Comparison of ENCODE assay signal across 18 cellular contexts in the genomic region with DNA sequence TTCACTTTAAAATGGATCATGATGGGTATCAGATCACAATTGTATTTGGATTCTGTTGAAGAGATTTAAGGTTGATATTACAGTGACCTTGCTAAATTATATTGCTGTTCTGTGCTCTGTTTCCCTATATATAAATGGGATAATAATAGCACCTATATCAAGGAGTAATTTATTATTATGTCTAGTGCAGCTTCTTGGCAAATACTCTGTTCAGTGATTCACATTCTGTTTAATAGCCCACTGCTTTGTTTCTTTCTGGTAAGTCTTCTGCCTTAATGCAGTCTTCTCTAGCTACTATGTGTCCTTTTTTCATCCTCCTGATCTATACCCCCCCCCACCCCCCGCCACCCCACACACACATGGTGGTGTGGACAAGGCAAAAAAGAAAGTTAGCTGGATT.
"Had no signal": no experiment of that assay in that cellular context is flagged by ENCODE, and none has a peak within 500 bp of the region (broad histone marks: within the 10 kb centered on the region; RNA-seq: fewer than 3 reads in every experiment).

No MANE protein-coding gene starts in this region.

- H3K9me3 ChIP-seq: body of pancreas, left lung, thoracic aorta, upper lobe of right lung had no signal

- H3K27ac ChIP-seq: body of pancreas, left lung, upper lobe of right lung had no signal

- H3K4me1 ChIP-seq: body of pancreas, upper lobe of right lung had no signal

- H3K27me3 ChIP-seq: body of pancreas, upper lobe of right lung had no signal

- H3K4me3 ChIP-seq: body of pancreas, left lung, thoracic aorta, upper lobe of right lung had no signal

- H3K4me1 Mint-ChIP-seq: activated naive CD4-positive, alpha-beta T cell treated with anti-CD3 and anti-CD28 coated beads, Interleukin-2, amount 10 ng/mL, durations not matched to agents 7 days and 5 days had no signal

- H3K27me3 Mint-ChIP-seq: activated CD4-positive, alpha-beta memory T cell treated with anti-CD3 and anti-CD28 coated beads for 36 hours; activated naive CD4-positive, alpha-beta T cell treated with anti-CD3 and anti-CD28 coated beads, Interleukin-2, amount 10 ng/mL, durations not matched to agents 7 days and 5 days; natural killer cell treated with Interleukin-12 subunit alpha and Interleukin-12 subunit beta and Interleukin-15 and Interleukin-18, amount 100 ng/mL, for 72 hours; T-helper 17 cell had no signal

- H3K9me3 Mint-ChIP-seq: activated CD4-positive, alpha-beta memory T cell treated with anti-CD3 and anti-CD28 coated beads for 36 hours; natural killer cell treated with Interleukin-12 subunit alpha and Interleukin-12 subunit beta and Interleukin-15 and Interleukin-18, amount 100 ng/mL, for 72 hours had no signal

- H3K36me3 ChIP-seq: left lung, thoracic aorta, upper lobe of right lung had no signal

- DNase-seq: activated CD4-positive, alpha-beta memory T cell treated with anti-CD3 and anti-CD28 coated beads for 36 hours; activated CD4-positive, alpha-beta T cell treated with anti-CD3 and anti-CD28 coated beads for 48 hours; activated naive CD4-positive, alpha-beta T cell treated with anti-CD3 and anti-CD28 coated beads, Interleukin-2, amount 10 ng/mL, durations not matched to agents 7 days and 5 days; activated T-cell treated with anti-CD3 and anti-CD28 coated beads, Interleukin-2, amount 50 U/mL, for 48 hours; body of pancreas; caudate nucleus; effector memory CD4-positive, alpha-beta T cell; hippocampal formation; kidney glomerular epithelial cell; left lung; nucleus accumbens; stimulated activated CD4-positive, alpha-beta T cell treated with anti-CD3 and anti-CD28 coated beads, Interleukin-4, amount 100 ng/mL, for 24 hours; stimulated activated naive CD4-positive, alpha-beta T cell treated with Interleukin-2 at 50 U/mL for 16 hours; SW 1271; T-helper 17 cell; upper lobe of right lung had no signal

- ATAC-seq: body of pancreas; left lung; natural killer cell treated with Interleukin-12 subunit alpha and Interleukin-12 subunit beta and Interleukin-15 and Interleukin-18, amount 100 ng/mL, for 72 hours; T-helper 17 cell; upper lobe of right lung had no signal

- H3K4me3 Mint-ChIP-seq: activated CD4-positive, alpha-beta memory T cell treated with anti-CD3 and anti-CD28 coated beads for 36 hours; activated naive CD4-positive, alpha-beta T cell treated with anti-CD3 and anti-CD28 coated beads, Interleukin-2, amount 10 ng/mL, durations not matched to agents 7 days and 5 days; natural killer cell treated with Interleukin-12 subunit alpha and Interleukin-12 subunit beta and Interleukin-15 and Interleukin-18, amount 100 ng/mL, for 72 hours; T-helper 17 cell had no signal

- H3K27ac Mint-ChIP-seq: activated CD4-positive, alpha-beta memory T cell treated with anti-CD3 and anti-CD28 coated beads for 36 hours; activated naive CD4-positive, alpha-beta T cell treated with anti-CD3 and anti-CD28 coated beads, Interleukin-2, amount 10 ng/mL, durations not matched to agents 7 days and 5 days; natural killer cell treated with Interleukin-12 subunit alpha and Interleukin-12 subunit beta and Interleukin-15 and Interleukin-18, amount 100 ng/mL, for 72 hours had no signal
